ENCODE assay signal across 8 cellular contexts in genomic region chr12:6851153-6851920, GRCh38. TPM values are rescaled to one million over a fixed set of nuclear protein-coding genes. Genes with fewer than 3 reads are reported as not detected.
A peak's percentile ranks its signal among the peaks of the same experiment; 100 is the strongest.
DNase-seq lines count a peak whose midpoint lies in the region; ATAC-seq and TF ChIP-seq lines count a peak whose summit lies in the region.

Gene CDCA3, minus strand, starts transcription at chr12:6851286. Its CDS starts 334 bp downstream, at chr12:6850952.

- under 1% methylated on average over 37 of the region's 37 CpGs for WGBS in right cardiac atrium

- peaks cover 35% of the 10 kb centered on the region for H3K4me1 Mint-ChIP-seq in T-helper 2 cell treated with Interferon-gamma antibody and Interleukin-4, amounts not matched to agents 5 μg/mL and 100 μg/mL, for 36 hours (ENCODE audit: low read depth)

- H3K27ac ChIP-seq in ascending aorta (peak within 1 kb of the TSS; percentile 90 to 94), right cardiac atrium (ENCODE audit: low read length) (peak within 1 kb of the TSS; percentile 87), vagina (peak within 1 kb of the TSS; percentile 84)

- peak within 1 kb of the TSS; percentile 93 for H3K27ac Mint-ChIP-seq in T-helper 2 cell treated with Interferon-gamma antibody and Interleukin-4, amounts not matched to agents 5 μg/mL and 100 μg/mL, for 36 hours

- intact Hi-C loops in ascending aorta (cut with DNase I): loop anchor here (1.0 to 5.0 kb wide), 3 partner anchors 22 to 244 kb away; partner anchors contain the start of genes CHD4, P3H3 and SPSB2
- intact Hi-C loops in right cardiac atrium (cut with DNase I): no loop called here
- intact Hi-C loops in vagina (cut with DNase I): no loop called here

- no peaks in the 10 kb centered on the region for H3K27me3 ChIP-seq in ascending aorta
- no peaks in the 10 kb centered on the region for H3K27me3 ChIP-seq in right cardiac atrium (ENCODE audit: control insufficient read depth, insufficient read depth)
- H3K27me3 ChIP-seq in vagina: no peaks in the 10 kb centered on the region

- peaks cover 38% of the 10 kb centered on the region for H3K36me3 Mint-ChIP-seq in T-helper 2 cell treated with Interferon-gamma antibody and Interleukin-4, amounts not matched to agents 5 μg/mL and 100 μg/mL, for 36 hours (ENCODE audit: low read depth)

- peak within 1 kb of the TSS; percentile 65 to 79 for H3K4me3 ChIP-seq in ascending aorta
- peak within 1 kb of the TSS; percentile 44 for H3K4me3 ChIP-seq in right cardiac atrium (ENCODE audit: low read length)
- H3K4me3 ChIP-seq in vagina: peak within 1 kb of the TSS; percentile 59 to 62

- H3K9me3 ChIP-seq in ascending aorta (no peaks in the 10 kb centered on the region), right cardiac atrium (ENCODE audit: control insufficient read depth, low read length) (no peaks in the 10 kb centered on the region), vagina (no peaks in the 10 kb centered on the region)

- DNase-seq in NCI-H1930 (lab: John Stamatoyannopoulos, UW): peak; percentile 97 to 98
- DNase-seq in T-helper 2 cell treated with Interferon-gamma antibody and Interleukin-4, amounts not matched to agents 5 μg/mL and 100 μg/mL, for 36 hours (ENCODE audit: low spot score): peak; percentile 93
- peak; percentile 97 to 98 for DNase-seq in ascending aorta (ENCODE audit: low spot score in 2 of 2)
- DNase-seq in right cardiac atrium: peak; percentile 96 to 98 (median 96)
- peak; percentile 97 for DNase-seq in pulmonary artery endothelial cell (ENCODE audit: low read depth, low spot score)
- peak in 1 of 2 donors; percentile 99 for DNase-seq in vagina (ENCODE audit: extremely low spot score in 2 of 2)

- no peaks in the 10 kb centered on the region for H3K27me3 Mint-ChIP-seq in T-helper 2 cell treated with Interferon-gamma antibody and Interleukin-4, amounts not matched to agents 5 μg/mL and 100 μg/mL, for 36 hours (ENCODE audit: low read depth)

- peaks cover 16 to 29% of the 10 kb centered on the region in 2 donors for H3K36me3 ChIP-seq in ascending aorta
- H3K36me3 ChIP-seq in vagina: peaks cover 0 to 13% of the 10 kb centered on the region in 2 donors

- TF ChIP-seq POLR2A in vagina (IDR thresholded peaks at IDR 0.05): peak in 1 of 2 donors; percentile 45

- ATAC-seq in GM18502 (IDR thresholded peaks at IDR 0.05; ENCODE audit: poor library complexity, unreplicated experiment) (peak; percentile 54), HG02970 (IDR thresholded peaks at IDR 0.05; ENCODE audit: low FRiP score, unreplicated experiment) (peak; percentile 48), right cardiac atrium (peak; percentile 85 to 86)

- H3K9me3 Mint-ChIP-seq in T-helper 2 cell treated with Interferon-gamma antibody and Interleukin-4, amounts not matched to agents 5 μg/mL and 100 μg/mL, for 36 hours: no peaks in the 10 kb centered on the region

- H3K4me3 Mint-ChIP-seq in T-helper 2 cell treated with Interferon-gamma antibody and Interleukin-4, amounts not matched to agents 5 μg/mL and 100 μg/mL, for 36 hours: peak within 1 kb of the TSS; percentile 87

- peaks cover 4 to 18% of the 10 kb centered on the region in 2 donors for H3K4me1 ChIP-seq in ascending aorta
- H3K4me1 ChIP-seq in right cardiac atrium (ENCODE audit: control insufficient read depth, insufficient read depth, low read length): no peaks in the 10 kb centered on the region
- H3K4me1 ChIP-seq in vagina: peaks cover 21% of the 10 kb centered on the region

- TF ChIP-seq CTCF in ascending aorta (IDR thresholded peaks at IDR 0.05) (no peak), vagina (IDR thresholded peaks at IDR 0.05) (no peak)

RNA-seq across cellular contexts. Expression of gene CDCA3, which starts in this region (rescaled TPM):
- total RNA-seq in ascending aorta: not detected
- 1 to 10 TPM in 3 of 4 donors, not detected in 1; 1.2 to 1.8 (median 1.2) TPM for total RNA-seq in right cardiac atrium
- 0.50 TPM for polyA plus RNA-seq in right cardiac atrium
- 11.0 and 27.2 TPM in 2 replicates for total RNA-seq in pulmonary artery endothelial cell
- 8.6 TPM for total RNA-seq in vagina

Comparison
In these comparisons a context has a peak if more than half of its experiments do, and no peak if none do; other contexts are left out.
1. Peak in DNase-seq, H3K4me3 ChIP-seq and H3K27ac ChIP-seq in ascending aorta; RNA of the gene not detected or under 1 TPM.